Comparison of ENCODE assay signal across 8 cellular contexts in the genomic region with DNA sequence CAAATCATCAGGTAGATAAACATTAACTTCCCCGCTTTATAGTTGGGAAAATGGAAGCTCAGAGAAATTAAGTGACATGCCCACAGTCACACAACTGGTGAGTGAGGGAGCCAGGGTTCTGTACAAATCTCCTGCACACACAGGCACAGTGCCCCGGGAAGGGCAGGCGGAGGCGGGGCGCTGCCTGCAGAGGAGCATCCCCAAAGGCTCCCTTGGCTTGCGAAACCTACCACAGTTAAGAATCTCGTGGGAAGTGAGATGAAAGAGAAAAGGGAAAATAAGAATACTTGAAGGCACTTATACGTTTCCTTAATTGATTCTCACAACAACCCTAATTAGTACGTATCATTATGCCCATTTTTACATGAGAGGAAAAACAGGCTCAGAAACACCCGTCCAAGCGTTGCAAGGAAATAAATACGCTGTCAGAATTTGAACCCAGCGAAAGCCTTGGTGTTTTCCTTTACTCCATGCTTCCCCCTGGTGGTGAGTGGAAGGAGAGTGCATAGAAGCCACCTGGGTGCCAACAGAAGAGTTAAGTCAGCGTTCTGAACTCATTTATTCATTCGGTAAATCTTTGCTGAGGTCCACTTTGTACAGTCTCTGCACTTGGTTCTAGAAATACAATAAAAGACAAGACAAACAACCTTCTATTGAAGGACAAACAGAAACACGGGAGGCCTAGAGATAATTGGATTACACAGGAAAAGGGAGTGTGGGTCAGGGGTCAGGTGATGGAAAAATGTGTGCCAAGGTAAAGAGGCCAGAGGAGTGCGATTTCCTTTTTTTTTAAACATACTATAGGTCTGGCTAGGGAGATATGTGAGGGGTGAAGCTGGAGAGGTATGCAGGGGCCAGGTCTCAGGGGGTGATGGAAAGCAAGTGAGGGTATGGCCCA. TPM values are rescaled to one million over a fixed set of nuclear protein-coding genes. Genes with fewer than 3 reads are reported as not detected.
DNase-seq lines count a peak whose midpoint lies in the region; ATAC-seq and TF ChIP-seq lines count a peak whose summit lies in the region.

No MANE protein-coding gene starts in this region.

- H3K36me3 ChIP-seq in neuronal stem cell (replicated peaks in 1 of 2; ENCODE audit: control insufficient read depth in 2 of 2, insufficient read depth in 2 of 2, low read length in 2 of 2): peaks cover 5 to 19% of the 10 kb centered on the region in 2 donors

- no peak overlapping the region for H3K18ac ChIP-seq in neuronal stem cell (ENCODE audit: low read length)

- H4K91ac ChIP-seq in neuronal stem cell (ENCODE audit: low read depth, low read length, poor library complexity): no peak overlapping the region

- DNase-seq in AG08396 (ENCODE audit: low spot score) (peak; percentile 43), NCI-H2107 (lab: John Stamatoyannopoulos, UW) (peak; percentile 42), erythroblast (lab: John Stamatoyannopoulos, UW) (peak; percentile 51 to 69), neuronal stem cell (ENCODE audit: low spot score) (peak; percentile 43)
- DNase-seq in activated CD4-positive, alpha-beta T cell treated with anti-CD3 and anti-CD28 coated beads for 48 hours: peak; percentile 70

- H3K4me1 ChIP-seq in neuronal stem cell (ENCODE audit: control insufficient read depth in 2 of 2, insufficient read depth in 1 of 2, low read depth in 1 of 2, low read length in 2 of 2): peaks cover 3 to 12% of the 10 kb centered on the region in 2 donors

- H2AFZ ChIP-seq in neuronal stem cell (ENCODE audit: low read length): no peak overlapping the region

- no peak overlapping the region for H2BK15ac ChIP-seq in neuronal stem cell (ENCODE audit: low read length)

- H2AK5ac ChIP-seq in neuronal stem cell (ENCODE audit: low read depth, low read length): no peak overlapping the region

- TF ChIP-seq POLR2A in erythroblast (IDR thresholded peaks at IDR 0.05; ENCODE audit: low read length): no peak

- no peak overlapping the region for H2BK12ac ChIP-seq in neuronal stem cell (ENCODE audit: low read length)

- ATAC-seq in GM19035 (IDR thresholded peaks at IDR 0.05; ENCODE audit: unreplicated experiment): no peak
- ATAC-seq in GM18502 (IDR thresholded peaks at IDR 0.05; ENCODE audit: poor library complexity, unreplicated experiment): no peak

- H3K27ac ChIP-seq in neuronal stem cell (replicated peaks; ENCODE audit: low read length): no peak overlapping the region

- peak; percentile 78 for TF ChIP-seq CTCF in GM12874 (IDR thresholded peaks at IDR 0.05; ENCODE audit: insufficient read depth, low read depth, low read length)

- WGBS in neuronal stem cell (ENCODE audit: extremely low coverage in 2 of 2, insufficient read length in 2 of 2, insufficient replicate concordance in 1 of 2), 2 donors: no CpG with 5 or more reads among the region's 17 CpGs

- H2BK5ac ChIP-seq in neuronal stem cell (ENCODE audit: low read length): no peak overlapping the region

- H3K9me3 ChIP-seq in neuronal stem cell (replicated peaks in 1 of 2; ENCODE audit: control insufficient read depth in 2 of 2, insufficient read depth in 1 of 2, low read depth in 1 of 2, low read length in 2 of 2): no peaks in the 10 kb centered on the region

- no peak overlapping the region for H3K14ac ChIP-seq in neuronal stem cell (ENCODE audit: low read length)

- no peak overlapping the region for H3K23ac ChIP-seq in neuronal stem cell (ENCODE audit: low read depth, low read length, poor library complexity)

- no peaks in the 10 kb centered on the region for H3K79me1 ChIP-seq in neuronal stem cell (ENCODE audit: low read depth, low read length)

- H3K4me3 ChIP-seq in neuronal stem cell (ENCODE audit: low read length in 2 of 2): no peak overlapping the region

- no peak overlapping the region for H3K4me2 ChIP-seq in neuronal stem cell (ENCODE audit: insufficient read depth, low read length, poor library complexity, severe bottlenecking)

- no peak overlapping the region for H2BK120ac ChIP-seq in neuronal stem cell (ENCODE audit: low read depth, low read length)

- H3K9ac ChIP-seq in neuronal stem cell (ENCODE audit: low read depth, low read length, poor library complexity): no peak overlapping the region

- no peak overlapping the region for H3K4ac ChIP-seq in neuronal stem cell (ENCODE audit: low read length)

- no peaks in the 10 kb centered on the region for H3K27me3 ChIP-seq in neuronal stem cell (ENCODE audit: control insufficient read depth in 3 of 3, insufficient read depth in 3 of 3, low read depth in 1 of 3, low read length in 3 of 3)

- H4K8ac ChIP-seq in neuronal stem cell (ENCODE audit: low read depth, low read length): no peak overlapping the region

RNA-seq across cellular contexts. Expression of gene ACP6, which starts 28.4 kb away (rescaled TPM):
- 10.1 TPM for polyA plus RNA-seq in neuronal stem cell (2013, experiment 1 of 2)
- polyA plus RNA-seq in neuronal stem cell (2013, experiment 2 of 2): 10.3 TPM
